In genomic region chr6:106787327-106788196, GRCh38 we compare ENCODE assay signal across 1 cellular context.
TF ChIP-seq lines count a peak whose summit lies in the region.

No MANE protein-coding gene starts in this region.

TF ChIP-seq in HepG2, 621 proteins besides CTCF, POLR2A, EP300 and RAD21 (continued from another document and continues in another):
- TF ChIP-seq, protein P1, sequence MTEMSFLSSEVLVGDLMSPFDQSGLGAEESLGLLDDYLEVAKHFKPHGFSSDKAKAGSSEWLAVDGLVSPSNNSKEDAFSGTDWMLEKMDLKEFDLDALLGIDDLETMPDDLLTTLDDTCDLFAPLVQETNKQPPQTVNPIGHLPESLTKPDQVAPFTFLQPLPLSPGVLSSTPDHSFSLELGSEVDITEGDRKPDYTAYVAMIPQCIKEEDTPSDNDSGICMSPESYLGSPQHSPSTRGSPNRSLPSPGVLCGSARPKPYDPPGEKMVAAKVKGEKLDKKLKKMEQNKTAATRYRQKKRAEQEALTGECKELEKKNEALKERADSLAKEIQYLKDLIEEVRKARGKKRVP (CRISPR knock-in tag; IDR thresholded peaks at IDR 0.05), result no peak; a peak in 1 of 4 replicates
- TF ChIP-seq ZNF563 (CRISPR knock-in tag; IDR thresholded peaks at IDR 0.05), result no peak
- TF ChIP-seq TSC22D2 (CRISPR knock-in tag; IDR thresholded peaks at IDR 0.05; ENCODE audit: borderline replicate concordance), result no peak
- TF ChIP-seq ZFP90 (CRISPR knock-in tag; IDR thresholded peaks at IDR 0.05; ENCODE audit: borderline replicate concordance), result no peak
- TF ChIP-seq ZNF281 (CRISPR knock-in tag; IDR thresholded peaks at IDR 0.05; ENCODE audit: borderline replicate concordance), result no peak
- TF ChIP-seq, protein P2, sequence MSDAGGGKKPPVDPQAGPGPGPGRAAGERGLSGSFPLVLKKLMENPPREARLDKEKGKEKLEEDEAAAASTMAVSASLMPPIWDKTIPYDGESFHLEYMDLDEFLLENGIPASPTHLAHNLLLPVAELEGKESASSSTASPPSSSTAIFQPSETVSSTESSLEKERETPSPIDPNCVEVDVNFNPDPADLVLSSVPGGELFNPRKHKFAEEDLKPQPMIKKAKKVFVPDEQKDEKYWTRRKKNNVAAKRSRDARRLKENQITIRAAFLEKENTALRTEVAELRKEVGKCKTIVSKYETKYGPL (CRISPR knock-in tag; IDR thresholded peaks at IDR 0.05), result no peak
- TF ChIP-seq ZBTB7A (CRISPR knock-in tag; IDR thresholded peaks at IDR 0.05), result no peak
- TF ChIP-seq PTBP1 (IDR thresholded peaks at IDR 0.05; ENCODE audit: low read depth, low read length, poor library complexity, severe bottlenecking), result no peak
- no peak for TF ChIP-seq ZNF382 (CRISPR knock-in tag; IDR thresholded peaks at IDR 0.05; ENCODE audit: borderline replicate concordance)
- no peak for TF ChIP-seq ZNF10 (CRISPR knock-in tag; IDR thresholded peaks at IDR 0.05; ENCODE audit: borderline replicate concordance, low read depth)
- TF ChIP-seq TCF7 (IDR thresholded peaks at IDR 0.05; ENCODE audit: low read depth), result no peak
- no peak for TF ChIP-seq ZNF3 (CRISPR knock-in tag; IDR thresholded peaks at IDR 0.05)
- TF ChIP-seq PRDM4 (CRISPR knock-in tag; IDR thresholded peaks at IDR 0.05; ENCODE audit: borderline replicate concordance), result no peak
- no peak for TF ChIP-seq IRF2 (CRISPR knock-in tag; IDR thresholded peaks at IDR 0.05)
- TF ChIP-seq NFAT5 (CRISPR knock-in tag; IDR thresholded peaks at IDR 0.05), result no peak
- TF ChIP-seq ZNF747 (CRISPR knock-in tag; IDR thresholded peaks at IDR 0.05; ENCODE audit: borderline replicate concordance), result no peak
- no peak for TF ChIP-seq MATR3 (CRISPR knock-in tag; IDR thresholded peaks at IDR 0.05)
- TF ChIP-seq WIZ (CRISPR knock-in tag; IDR thresholded peaks at IDR 0.05), result no peak
- TF ChIP-seq SRSF1 (optimal IDR thresholded peaks at IDR 0.05; ENCODE audit: low read depth, low read length), result no peak
- TF ChIP-seq POLR2AphosphoS2 (IDR thresholded peaks at IDR 0.05; ENCODE audit: low read depth, low read length), result no peak
- TF ChIP-seq MAZ (IDR thresholded peaks at IDR 0.05; ENCODE audit: borderline replicate concordance, low read depth, low read length), result no peak
- TF ChIP-seq MAZ (CRISPR knock-in tag; IDR thresholded peaks at IDR 0.05; ENCODE audit: low read depth), result no peak
- TF ChIP-seq THAP7 (CRISPR knock-in tag; IDR thresholded peaks at IDR 0.05), result no peak
- TF ChIP-seq, protein P3, sequence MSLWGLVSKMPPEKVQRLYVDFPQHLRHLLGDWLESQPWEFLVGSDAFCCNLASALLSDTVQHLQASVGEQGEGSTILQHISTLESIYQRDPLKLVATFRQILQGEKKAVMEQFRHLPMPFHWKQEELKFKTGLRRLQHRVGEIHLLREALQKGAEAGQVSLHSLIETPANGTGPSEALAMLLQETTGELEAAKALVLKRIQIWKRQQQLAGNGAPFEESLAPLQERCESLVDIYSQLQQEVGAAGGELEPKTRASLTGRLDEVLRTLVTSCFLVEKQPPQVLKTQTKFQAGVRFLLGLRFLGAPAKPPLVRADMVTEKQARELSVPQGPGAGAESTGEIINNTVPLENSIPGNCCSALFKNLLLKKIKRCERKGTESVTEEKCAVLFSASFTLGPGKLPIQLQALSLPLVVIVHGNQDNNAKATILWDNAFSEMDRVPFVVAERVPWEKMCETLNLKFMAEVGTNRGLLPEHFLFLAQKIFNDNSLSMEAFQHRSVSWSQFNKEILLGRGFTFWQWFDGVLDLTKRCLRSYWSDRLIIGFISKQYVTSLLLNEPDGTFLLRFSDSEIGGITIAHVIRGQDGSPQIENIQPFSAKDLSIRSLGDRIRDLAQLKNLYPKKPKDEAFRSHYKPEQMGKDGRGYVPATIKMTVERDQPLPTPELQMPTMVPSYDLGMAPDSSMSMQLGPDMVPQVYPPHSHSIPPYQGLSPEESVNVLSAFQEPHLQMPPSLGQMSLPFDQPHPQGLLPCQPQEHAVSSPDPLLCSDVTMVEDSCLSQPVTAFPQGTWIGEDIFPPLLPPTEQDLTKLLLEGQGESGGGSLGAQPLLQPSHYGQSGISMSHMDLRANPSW (CRISPR knock-in tag; IDR thresholded peaks at IDR 0.05; ENCODE audit: borderline replicate concordance), result no peak
- no peak for TF ChIP-seq ZNF768 (CRISPR knock-in tag; IDR thresholded peaks at IDR 0.05)
- no peak for TF ChIP-seq ZNF790 (CRISPR knock-in tag; IDR thresholded peaks at IDR 0.05; ENCODE audit: borderline replicate concordance)
- TF ChIP-seq NFE2L2 (IDR thresholded peaks at IDR 0.05; ENCODE audit: low read length), result no peak
- 0 out of 2 replicates have a peak, but pooled peaks have one; percentile 53 for TF ChIP-seq SAP130 (CRISPR knock-in tag; IDR thresholded peaks at IDR 0.05; ENCODE audit: low read depth)
- TF ChIP-seq ZNF883 (CRISPR knock-in tag; IDR thresholded peaks at IDR 0.05; ENCODE audit: not compliant biosample characterization), result no peak
- TF ChIP-seq IKZF1 (IDR thresholded peaks at IDR 0.05), result no peak
- TF ChIP-seq NAIF1 (CRISPR knock-in tag; IDR thresholded peaks at IDR 0.05; ENCODE audit: borderline replicate concordance), result no peak
- TF ChIP-seq ZSCAN22 (CRISPR knock-in tag; IDR thresholded peaks at IDR 0.05), result no peak
- TF ChIP-seq, protein P4, sequence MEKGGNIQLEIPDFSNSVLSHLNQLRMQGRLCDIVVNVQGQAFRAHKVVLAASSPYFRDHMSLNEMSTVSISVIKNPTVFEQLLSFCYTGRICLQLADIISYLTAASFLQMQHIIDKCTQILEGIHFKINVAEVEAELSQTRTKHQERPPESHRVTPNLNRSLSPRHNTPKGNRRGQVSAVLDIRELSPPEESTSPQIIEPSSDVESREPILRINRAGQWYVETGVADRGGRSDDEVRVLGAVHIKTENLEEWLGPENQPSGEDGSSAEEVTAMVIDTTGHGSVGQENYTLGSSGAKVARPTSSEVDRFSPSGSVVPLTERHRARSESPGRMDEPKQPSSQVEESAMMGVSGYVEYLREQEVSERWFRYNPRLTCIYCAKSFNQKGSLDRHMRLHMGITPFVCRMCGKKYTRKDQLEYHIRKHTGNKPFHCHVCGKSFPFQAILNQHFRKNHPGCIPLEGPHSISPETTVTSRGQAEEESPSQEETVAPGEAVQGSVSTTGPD (CRISPR knock-in tag; IDR thresholded peaks at IDR 0.05), result no peak
- TF ChIP-seq ZKSCAN5 (CRISPR knock-in tag; IDR thresholded peaks at IDR 0.05), result no peak
- no peak for TF ChIP-seq ZNF446 (CRISPR knock-in tag; IDR thresholded peaks at IDR 0.05)
- 0 out of 2 replicates have a peak, but pooled peaks have one; percentile 23 for TF ChIP-seq HDAC2 (CRISPR knock-in tag; IDR thresholded peaks at IDR 0.05)
- TF ChIP-seq ZFP36 (IDR thresholded peaks at IDR 0.05; ENCODE audit: borderline replicate concordance, low read depth, low read length, partially characterized antibody), result no peak
- TF ChIP-seq, protein P5, sequence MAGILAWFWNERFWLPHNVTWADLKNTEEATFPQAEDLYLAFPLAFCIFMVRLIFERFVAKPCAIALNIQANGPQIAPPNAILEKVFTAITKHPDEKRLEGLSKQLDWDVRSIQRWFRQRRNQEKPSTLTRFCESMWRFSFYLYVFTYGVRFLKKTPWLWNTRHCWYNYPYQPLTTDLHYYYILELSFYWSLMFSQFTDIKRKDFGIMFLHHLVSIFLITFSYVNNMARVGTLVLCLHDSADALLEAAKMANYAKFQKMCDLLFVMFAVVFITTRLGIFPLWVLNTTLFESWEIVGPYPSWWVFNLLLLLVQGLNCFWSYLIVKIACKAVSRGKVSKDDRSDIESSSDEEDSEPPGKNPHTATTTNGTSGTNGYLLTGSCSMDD (CRISPR knock-in tag; IDR thresholded peaks at IDR 0.05), result no peak
- TF ChIP-seq, protein P6, sequence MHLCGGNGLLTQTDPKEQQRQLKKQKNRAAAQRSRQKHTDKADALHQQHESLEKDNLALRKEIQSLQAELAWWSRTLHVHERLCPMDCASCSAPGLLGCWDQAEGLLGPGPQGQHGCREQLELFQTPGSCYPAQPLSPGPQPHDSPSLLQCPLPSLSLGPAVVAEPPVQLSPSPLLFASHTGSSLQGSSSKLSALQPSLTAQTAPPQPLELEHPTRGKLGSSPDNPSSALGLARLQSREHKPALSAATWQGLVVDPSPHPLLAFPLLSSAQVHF (CRISPR knock-in tag; IDR thresholded peaks at IDR 0.05), result no peak
- peak; percentile 44 for TF ChIP-seq ZNF781 (CRISPR knock-in tag; IDR thresholded peaks at IDR 0.05; ENCODE audit: borderline replicate concordance, not compliant biosample characterization)
- no peak for TF ChIP-seq PBX3 (CRISPR knock-in tag; IDR thresholded peaks at IDR 0.05; ENCODE audit: borderline replicate concordance)
- TF ChIP-seq MAF1 (CRISPR knock-in tag; IDR thresholded peaks at IDR 0.05; ENCODE audit: borderline replicate concordance), result no peak
- no peak; the same call in 1 of the 2 replicates for TF ChIP-seq ZNF124 (CRISPR knock-in tag; IDR thresholded peaks at IDR 0.05)
- TF ChIP-seq CCDC6 (CRISPR knock-in tag; IDR thresholded peaks at IDR 0.05), result no peak
- TF ChIP-seq AKAP8 (CRISPR knock-in tag; IDR thresholded peaks at IDR 0.05), result no peak
